Comparison of ENCODE assay signal across 1 cellular context in the genomic region with DNA sequence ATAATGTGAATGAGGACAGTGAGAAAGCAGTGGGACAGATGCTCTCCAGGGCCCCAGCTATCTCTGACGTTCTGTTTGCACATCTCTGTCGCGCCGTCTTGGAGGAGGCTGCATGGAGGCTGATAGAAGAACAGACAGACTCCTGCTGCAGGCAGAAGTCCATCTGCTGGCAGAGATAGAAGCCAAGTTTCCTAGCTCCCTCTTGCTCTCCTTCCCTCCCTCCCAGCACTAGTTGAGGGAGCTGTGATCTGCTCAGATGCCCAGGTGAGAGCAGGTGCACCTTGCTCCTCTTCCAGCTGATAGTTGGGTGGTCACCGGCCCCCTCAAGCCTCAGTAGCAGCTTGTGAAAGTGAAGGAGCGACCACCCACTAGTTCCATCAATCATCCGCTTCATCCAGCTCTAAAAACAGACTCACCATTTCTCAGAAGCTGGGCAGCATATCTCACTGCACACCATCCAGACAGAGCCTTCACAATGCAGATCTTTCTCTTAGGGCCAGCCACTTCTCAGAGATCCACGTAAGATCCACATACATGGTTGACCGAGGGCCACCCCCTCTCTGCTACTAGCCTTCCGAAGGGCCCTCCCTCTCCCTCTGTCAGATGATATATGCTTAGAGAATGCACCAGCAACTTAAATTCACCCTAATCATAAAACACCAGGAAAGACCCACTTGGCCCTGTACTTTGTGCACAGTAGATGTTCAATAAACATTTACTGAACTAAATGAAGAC.
A peak's percentile ranks its signal among the peaks of the same experiment; 100 is the strongest.
TF ChIP-seq lines count a peak whose summit lies in the region.

No MANE protein-coding gene starts in this region.

TF ChIP-seq in K562, 482 proteins besides CTCF, POLR2A, EP300 and RAD21 (continued from another document and continues in another):
- TF ChIP-seq, protein P1, sequence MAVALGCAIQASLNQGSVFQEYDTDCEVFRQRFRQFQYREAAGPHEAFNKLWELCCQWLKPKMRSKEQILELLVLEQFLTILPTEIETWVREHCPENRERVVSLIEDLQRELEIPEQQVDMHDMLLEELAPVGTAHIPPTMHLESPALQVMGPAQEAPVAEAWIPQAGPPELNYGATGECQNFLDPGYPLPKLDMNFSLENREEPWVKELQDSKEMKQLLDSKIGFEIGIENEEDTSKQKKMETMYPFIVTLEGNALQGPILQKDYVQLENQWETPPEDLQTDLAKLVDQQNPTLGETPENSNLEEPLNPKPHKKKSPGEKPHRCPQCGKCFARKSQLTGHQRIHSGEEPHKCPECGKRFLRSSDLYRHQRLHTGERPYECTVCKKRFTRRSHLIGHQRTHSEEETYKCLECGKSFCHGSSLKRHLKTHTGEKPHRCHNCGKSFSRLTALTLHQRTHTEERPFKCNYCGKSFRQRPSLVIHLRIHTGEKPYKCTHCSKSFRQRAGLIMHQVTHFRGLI (CRISPR knock-in tag; IDR thresholded peaks at IDR 0.05): no peak
- no peak for TF ChIP-seq PHF8 (IDR thresholded peaks at IDR 0.05; ENCODE audit: borderline replicate concordance, low read length)
- TF ChIP-seq RBM22 (IDR thresholded peaks at IDR 0.05; ENCODE audit: low read depth, low read length, poor library complexity, severe bottlenecking): no peak
- no peak for TF ChIP-seq PHF20 (IDR thresholded peaks at IDR 0.05; ENCODE audit: partially characterized antibody)
- peak; percentile 93 for TF ChIP-seq ZNF668 (CRISPR knock-in tag; IDR thresholded peaks at IDR 0.05)
- TF ChIP-seq MYBL2 (IDR thresholded peaks at IDR 0.05; ENCODE audit: low read depth): no peak; the same call in 1 of the 2 replicates
- TF ChIP-seq MYBL2 (CRISPR knock-in tag; IDR thresholded peaks at IDR 0.05; ENCODE audit: borderline replicate concordance): no peak
- TF ChIP-seq, protein P2, sequence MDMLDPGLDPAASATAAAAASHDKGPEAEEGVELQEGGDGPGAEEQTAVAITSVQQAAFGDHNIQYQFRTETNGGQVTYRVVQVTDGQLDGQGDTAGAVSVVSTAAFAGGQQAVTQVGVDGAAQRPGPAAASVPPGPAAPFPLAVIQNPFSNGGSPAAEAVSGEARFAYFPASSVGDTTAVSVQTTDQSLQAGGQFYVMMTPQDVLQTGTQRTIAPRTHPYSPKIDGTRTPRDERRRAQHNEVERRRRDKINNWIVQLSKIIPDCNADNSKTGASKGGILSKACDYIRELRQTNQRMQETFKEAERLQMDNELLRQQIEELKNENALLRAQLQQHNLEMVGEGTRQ (CRISPR knock-in tag; IDR thresholded peaks at IDR 0.05): no peak
- TF ChIP-seq ZNF766 (CRISPR knock-in tag; conservative IDR thresholded peaks at IDR 0.05): peak; percentile 91
- no peak for TF ChIP-seq HMG20B (CRISPR knock-in tag; IDR thresholded peaks at IDR 0.05)
- TF ChIP-seq, protein P3, sequence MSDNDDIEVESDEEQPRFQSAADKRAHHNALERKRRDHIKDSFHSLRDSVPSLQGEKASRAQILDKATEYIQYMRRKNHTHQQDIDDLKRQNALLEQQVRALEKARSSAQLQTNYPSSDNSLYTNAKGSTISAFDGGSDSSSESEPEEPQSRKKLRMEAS (CRISPR knock-in tag; IDR thresholded peaks at IDR 0.05): peak; percentile 83
- TF ChIP-seq RB1 (IDR thresholded peaks at IDR 0.05; ENCODE audit: low read depth): no peak; the same call in 1 of the 2 replicates
- peak; percentile 72 for TF ChIP-seq GABPB1 (CRISPR knock-in tag; IDR thresholded peaks at IDR 0.05)
- peak; percentile 50 to 58 for TF ChIP-seq NRF1 (conservative IDR thresholded peaks at IDR 0.05 in 1 of 2, IDR thresholded peaks at IDR 0.05 in 1 of 2)
- peak; percentile 99 for TF ChIP-seq TEAD4 (IDR thresholded peaks at IDR 0.05; ENCODE audit: low read length)
- no peak for TF ChIP-seq TEAD4 (CRISPR knock-in tag; IDR thresholded peaks at IDR 0.05; ENCODE audit: borderline replicate concordance)
- no peak for TF ChIP-seq TEAD2 (tag; IDR thresholded peaks at IDR 0.05)
- TF ChIP-seq KDM2B (CRISPR knock-in tag; IDR thresholded peaks at IDR 0.05): no peak
- TF ChIP-seq, protein P4, sequence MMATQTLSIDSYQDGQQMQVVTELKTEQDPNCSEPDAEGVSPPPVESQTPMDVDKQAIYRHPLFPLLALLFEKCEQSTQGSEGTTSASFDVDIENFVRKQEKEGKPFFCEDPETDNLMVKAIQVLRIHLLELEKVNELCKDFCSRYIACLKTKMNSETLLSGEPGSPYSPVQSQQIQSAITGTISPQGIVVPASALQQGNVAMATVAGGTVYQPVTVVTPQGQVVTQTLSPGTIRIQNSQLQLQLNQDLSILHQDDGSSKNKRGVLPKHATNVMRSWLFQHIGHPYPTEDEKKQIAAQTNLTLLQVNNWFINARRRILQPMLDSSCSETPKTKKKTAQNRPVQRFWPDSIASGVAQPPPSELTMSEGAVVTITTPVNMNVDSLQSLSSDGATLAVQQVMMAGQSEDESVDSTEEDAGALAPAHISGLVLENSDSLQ (IDR thresholded peaks at IDR 0.05): peak; percentile 86
- peak; percentile 100 for TF ChIP-seq ARID1B (IDR thresholded peaks at IDR 0.05)
- TF ChIP-seq ZFP36 (IDR thresholded peaks at IDR 0.05; ENCODE audit: low read depth, low read length, partially characterized antibody): peak; percentile 38
- peak; percentile 96 to 97 for TF ChIP-seq KDM1A (IDR thresholded peaks at IDR 0.05)
- TF ChIP-seq, protein P5, sequence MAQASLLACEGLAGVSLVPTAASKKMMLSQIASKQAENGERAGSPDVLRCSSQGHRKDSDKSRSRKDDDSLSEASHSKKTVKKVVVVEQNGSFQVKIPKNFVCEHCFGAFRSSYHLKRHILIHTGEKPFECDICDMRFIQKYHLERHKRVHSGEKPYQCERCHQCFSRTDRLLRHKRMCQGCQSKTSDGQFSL (CRISPR knock-in tag; IDR thresholded peaks at IDR 0.05): no peak
- TF ChIP-seq, protein P5 (tag; IDR thresholded peaks at IDR 0.05): no peak
- no peak for TF ChIP-seq KLF6 (CRISPR knock-in tag; IDR thresholded peaks at IDR 0.05; ENCODE audit: borderline replicate concordance)
- TF ChIP-seq COPS2 (conservative IDR thresholded peaks at IDR 0.05): no peak
- TF ChIP-seq BMI1 (IDR thresholded peaks at IDR 0.05; ENCODE audit: low read length): 0 out of 2 replicates have a peak, but pooled peaks have one; percentile 32
- peak; percentile 92 for TF ChIP-seq NCOA1 (IDR thresholded peaks at IDR 0.05; ENCODE audit: low read depth)
- TF ChIP-seq ZNF239 (CRISPR knock-in tag; IDR thresholded peaks at IDR 0.05): no peak
- TF ChIP-seq, protein P6, sequence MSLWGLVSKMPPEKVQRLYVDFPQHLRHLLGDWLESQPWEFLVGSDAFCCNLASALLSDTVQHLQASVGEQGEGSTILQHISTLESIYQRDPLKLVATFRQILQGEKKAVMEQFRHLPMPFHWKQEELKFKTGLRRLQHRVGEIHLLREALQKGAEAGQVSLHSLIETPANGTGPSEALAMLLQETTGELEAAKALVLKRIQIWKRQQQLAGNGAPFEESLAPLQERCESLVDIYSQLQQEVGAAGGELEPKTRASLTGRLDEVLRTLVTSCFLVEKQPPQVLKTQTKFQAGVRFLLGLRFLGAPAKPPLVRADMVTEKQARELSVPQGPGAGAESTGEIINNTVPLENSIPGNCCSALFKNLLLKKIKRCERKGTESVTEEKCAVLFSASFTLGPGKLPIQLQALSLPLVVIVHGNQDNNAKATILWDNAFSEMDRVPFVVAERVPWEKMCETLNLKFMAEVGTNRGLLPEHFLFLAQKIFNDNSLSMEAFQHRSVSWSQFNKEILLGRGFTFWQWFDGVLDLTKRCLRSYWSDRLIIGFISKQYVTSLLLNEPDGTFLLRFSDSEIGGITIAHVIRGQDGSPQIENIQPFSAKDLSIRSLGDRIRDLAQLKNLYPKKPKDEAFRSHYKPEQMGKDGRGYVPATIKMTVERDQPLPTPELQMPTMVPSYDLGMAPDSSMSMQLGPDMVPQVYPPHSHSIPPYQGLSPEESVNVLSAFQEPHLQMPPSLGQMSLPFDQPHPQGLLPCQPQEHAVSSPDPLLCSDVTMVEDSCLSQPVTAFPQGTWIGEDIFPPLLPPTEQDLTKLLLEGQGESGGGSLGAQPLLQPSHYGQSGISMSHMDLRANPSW (CRISPR knock-in tag; IDR thresholded peaks at IDR 0.05): peak; percentile 66; the same call in 1 of the 2 replicates
- no peak for TF ChIP-seq ZNF124 (CRISPR knock-in tag; IDR thresholded peaks at IDR 0.05)
- TF ChIP-seq, protein P7, sequence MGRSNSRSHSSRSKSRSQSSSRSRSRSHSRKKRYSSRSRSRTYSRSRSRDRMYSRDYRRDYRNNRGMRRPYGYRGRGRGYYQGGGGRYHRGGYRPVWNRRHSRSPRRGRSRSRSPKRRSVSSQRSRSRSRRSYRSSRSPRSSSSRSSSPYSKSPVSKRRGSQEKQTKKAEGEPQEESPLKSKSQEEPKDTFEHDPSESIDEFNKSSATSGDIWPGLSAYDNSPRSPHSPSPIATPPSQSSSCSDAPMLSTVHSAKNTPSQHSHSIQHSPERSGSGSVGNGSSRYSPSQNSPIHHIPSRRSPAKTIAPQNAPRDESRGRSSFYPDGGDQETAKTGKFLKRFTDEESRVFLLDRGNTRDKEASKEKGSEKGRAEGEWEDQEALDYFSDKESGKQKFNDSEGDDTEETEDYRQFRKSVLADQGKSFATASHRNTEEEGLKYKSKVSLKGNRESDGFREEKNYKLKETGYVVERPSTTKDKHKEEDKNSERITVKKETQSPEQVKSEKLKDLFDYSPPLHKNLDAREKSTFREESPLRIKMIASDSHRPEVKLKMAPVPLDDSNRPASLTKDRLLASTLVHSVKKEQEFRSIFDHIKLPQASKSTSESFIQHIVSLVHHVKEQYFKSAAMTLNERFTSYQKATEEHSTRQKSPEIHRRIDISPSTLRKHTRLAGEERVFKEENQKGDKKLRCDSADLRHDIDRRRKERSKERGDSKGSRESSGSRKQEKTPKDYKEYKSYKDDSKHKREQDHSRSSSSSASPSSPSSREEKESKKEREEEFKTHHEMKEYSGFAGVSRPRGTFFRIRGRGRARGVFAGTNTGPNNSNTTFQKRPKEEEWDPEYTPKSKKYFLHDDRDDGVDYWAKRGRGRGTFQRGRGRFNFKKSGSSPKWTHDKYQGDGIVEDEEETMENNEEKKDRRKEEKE (IDR thresholded peaks at IDR 0.05; ENCODE audit: borderline replicate concordance in 1 of 2, control insufficient read depth in 1 of 2, low read depth in 2 of 2, low read length in 1 of 2): 0 out of 4 replicates have a peak, but pooled peaks of 1 of the 2 experiments have one; percentile 33
- 0 out of 2 replicates have a peak, but pooled peaks have one; percentile 16 for TF ChIP-seq IFI16 (CRISPR knock-in tag; IDR thresholded peaks at IDR 0.05)
- TF ChIP-seq ZNF707 (CRISPR knock-in tag; conservative IDR thresholded peaks at IDR 0.05): no peak; the same call in 1 of the 2 replicates
- no peak for TF ChIP-seq ATF1 (CRISPR knock-in tag; IDR thresholded peaks at IDR 0.05)
- TF ChIP-seq ATF1 (tag; IDR thresholded peaks at IDR 0.05): peak; percentile 94
- 0 out of 2 replicates have a peak, but pooled peaks have one; percentile 12 for TF ChIP-seq EGR1 (conservative IDR thresholded peaks at IDR 0.05)
- TF ChIP-seq, protein P8, sequence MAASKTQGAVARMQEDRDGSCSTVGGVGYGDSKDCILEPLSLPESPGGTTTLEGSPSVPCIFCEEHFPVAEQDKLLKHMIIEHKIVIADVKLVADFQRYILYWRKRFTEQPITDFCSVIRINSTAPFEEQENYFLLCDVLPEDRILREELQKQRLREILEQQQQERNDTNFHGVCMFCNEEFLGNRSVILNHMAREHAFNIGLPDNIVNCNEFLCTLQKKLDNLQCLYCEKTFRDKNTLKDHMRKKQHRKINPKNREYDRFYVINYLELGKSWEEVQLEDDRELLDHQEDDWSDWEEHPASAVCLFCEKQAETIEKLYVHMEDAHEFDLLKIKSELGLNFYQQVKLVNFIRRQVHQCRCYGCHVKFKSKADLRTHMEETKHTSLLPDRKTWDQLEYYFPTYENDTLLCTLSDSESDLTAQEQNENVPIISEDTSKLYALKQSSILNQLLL (CRISPR knock-in tag; IDR thresholded peaks at IDR 0.05; ENCODE audit: borderline replicate concordance): no peak
- peak; percentile 90 for TF ChIP-seq RNF2 (IDR thresholded peaks at IDR 0.05)
- TF ChIP-seq, protein P9, sequence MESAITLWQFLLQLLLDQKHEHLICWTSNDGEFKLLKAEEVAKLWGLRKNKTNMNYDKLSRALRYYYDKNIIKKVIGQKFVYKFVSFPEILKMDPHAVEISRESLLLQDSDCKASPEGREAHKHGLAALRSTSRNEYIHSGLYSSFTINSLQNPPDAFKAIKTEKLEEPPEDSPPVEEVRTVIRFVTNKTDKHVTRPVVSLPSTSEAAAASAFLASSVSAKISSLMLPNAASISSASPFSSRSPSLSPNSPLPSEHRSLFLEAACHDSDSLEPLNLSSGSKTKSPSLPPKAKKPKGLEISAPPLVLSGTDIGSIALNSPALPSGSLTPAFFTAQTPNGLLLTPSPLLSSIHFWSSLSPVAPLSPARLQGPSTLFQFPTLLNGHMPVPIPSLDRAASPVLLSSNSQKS (CRISPR knock-in tag; IDR thresholded peaks at IDR 0.05): peak; percentile 26; the same call in 1 of the 2 replicates
- TF ChIP-seq SRSF1 (IDR thresholded peaks at IDR 0.05; ENCODE audit: low read depth, low read length): no peak
- peak; percentile 91 for TF ChIP-seq CREM (IDR thresholded peaks at IDR 0.05; ENCODE audit: low read depth)
- 0 out of 2 replicates have a peak, but pooled peaks have one; percentile 35 for TF ChIP-seq NR4A1 (CRISPR knock-in tag; IDR thresholded peaks at IDR 0.05)
- peak; percentile 97 for TF ChIP-seq NR4A1 (tag; IDR thresholded peaks at IDR 0.05)
- TF ChIP-seq FOSL1 (tag; conservative IDR thresholded peaks at IDR 0.05): peak; percentile 57; the same call in 1 of the 2 replicates
- peak; percentile 56; the same call in 1 of the 2 replicates for TF ChIP-seq ETV5 (CRISPR knock-in tag; IDR thresholded peaks at IDR 0.05; ENCODE audit: low read depth)
- TF ChIP-seq ZNF436 (CRISPR knock-in tag; IDR thresholded peaks at IDR 0.05): no peak
- no peak for TF ChIP-seq EWSR1 (IDR thresholded peaks at IDR 0.05; ENCODE audit: borderline replicate concordance, low read depth, partially characterized antibody)
- TF ChIP-seq ZNF589 (CRISPR knock-in tag; IDR thresholded peaks at IDR 0.05; ENCODE audit: low read depth): peak; percentile 91
- peak; percentile 99 for TF ChIP-seq CCNT2 (IDR thresholded peaks at IDR 0.05; ENCODE audit: borderline replicate concordance, extremely low read depth, insufficient read length, low read depth, low read length)
- peak; percentile 81 for TF ChIP-seq ATF7 (IDR thresholded peaks at IDR 0.05)
- TF ChIP-seq, protein P10, sequence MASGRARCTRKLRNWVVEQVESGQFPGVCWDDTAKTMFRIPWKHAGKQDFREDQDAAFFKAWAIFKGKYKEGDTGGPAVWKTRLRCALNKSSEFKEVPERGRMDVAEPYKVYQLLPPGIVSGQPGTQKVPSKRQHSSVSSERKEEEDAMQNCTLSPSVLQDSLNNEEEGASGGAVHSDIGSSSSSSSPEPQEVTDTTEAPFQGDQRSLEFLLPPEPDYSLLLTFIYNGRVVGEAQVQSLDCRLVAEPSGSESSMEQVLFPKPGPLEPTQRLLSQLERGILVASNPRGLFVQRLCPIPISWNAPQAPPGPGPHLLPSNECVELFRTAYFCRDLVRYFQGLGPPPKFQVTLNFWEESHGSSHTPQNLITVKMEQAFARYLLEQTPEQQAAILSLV (tag; IDR thresholded peaks at IDR 0.05): peak; percentile 78
- TF ChIP-seq HNRNPL (IDR thresholded peaks at IDR 0.05; ENCODE audit: low read depth, low read length): no peak
- TF ChIP-seq MEIS2 (IDR thresholded peaks at IDR 0.05; ENCODE audit: partially characterized antibody): peak; percentile 90
- peak; percentile 92 for TF ChIP-seq SMAD3 (CRISPR knock-in tag; conservative IDR thresholded peaks at IDR 0.05)
- TF ChIP-seq ZNF583 (CRISPR knock-in tag; IDR thresholded peaks at IDR 0.05): 0 out of 2 replicates have a peak, but pooled peaks have one; percentile 86
- peak; percentile 87; the same call in 1 of the 2 replicates for TF ChIP-seq MYNN (IDR thresholded peaks at IDR 0.05)
- no peak for TF ChIP-seq MYNN (CRISPR knock-in tag; IDR thresholded peaks at IDR 0.05)
